Comparison of ENCODE assay signal across 29 cellular contexts in genomic region chr7:25482631-25483030, GRCh38.
"Had no signal": no experiment of that assay in that cellular context is flagged by ENCODE, and none has a peak within 500 bp of the region (broad histone marks: within the 10 kb centered on the region; RNA-seq: fewer than 3 reads in every experiment).

No MANE protein-coding gene starts in this region.

- DNase-seq: colonic mucosa; effector CD8-positive, alpha-beta T cell; endodermal cell; foreskin melanocyte; hypothalamus; immature natural killer cell; islet precursor cell; kidney glomerular epithelial cell; left colon; left ventricle myocardium superior; mucosa of descending colon; naive thymus-derived CD4-positive, alpha-beta T cell; nephron progenitor cell; nucleus accumbens; stimulated activated CD4-positive, alpha-beta T cell treated with anti-CD3 and anti-CD28 coated beads, Interleukin-12 subunit alpha, Interleukin-12 subunit beta, amount 100 ng/mL, for 4 hours; stimulated activated CD4-positive, alpha-beta T cell treated with anti-CD3 and anti-CD28 coated beads, Interleukin-1b, Interleukin-23, amount 100 ng/mL, for 48 hours; stimulated activated CD4-positive, alpha-beta T cell treated with anti-CD3 and anti-CD28 coated beads, Interleukin-4, amount 100 ng/mL, for 1 hour; stimulated activated CD8-positive, alpha-beta memory T cell treated with anti-CD3 and anti-CD28 coated beads, Interleukin-4, amount 100 ng/mL, for 48 hours; stimulated activated naive CD4-positive, alpha-beta T cell; stimulated activated naive CD8-positive, alpha-beta T cell treated with anti-CD3 and anti-CD28 coated beads, Interleukin-15, amount 100 ng/mL, for 72 hours; transverse colon; upper lobe of right lung; uterus had no signal

- H3K27ac ChIP-seq: colonic mucosa, esophagus muscularis mucosa, prostate gland, right atrium auricular region, suprapubic skin, transverse colon, upper lobe of right lung, uterus had no signal

- H3K9me3 ChIP-seq: colonic mucosa, esophagus muscularis mucosa, mucosa of descending colon, prostate gland, right atrium auricular region, suprapubic skin, transverse colon, upper lobe of right lung, uterus had no signal

- H3K4me1 ChIP-seq: colonic mucosa, esophagus muscularis mucosa, prostate gland, right atrium auricular region, suprapubic skin, transverse colon, upper lobe of right lung, uterus had no signal

- H3K27me3 ChIP-seq: colonic mucosa, esophagus muscularis mucosa, right atrium auricular region, suprapubic skin, transverse colon, upper lobe of right lung, uterus had no signal

- H3K4me3 ChIP-seq: colonic mucosa, esophagus muscularis mucosa, lung, mucosa of descending colon, prostate gland, right atrium auricular region, smooth muscle cell, suprapubic skin, transverse colon, upper lobe of right lung, uterus had no signal

- H3K36me3 ChIP-seq: colonic mucosa, esophagus muscularis mucosa, prostate gland, right atrium auricular region, suprapubic skin, transverse colon, upper lobe of right lung, uterus had no signal

- ATAC-seq: left colon; left ventricle myocardium superior; mucosa of descending colon; naive thymus-derived CD4-positive, alpha-beta T cell; stimulated activated naive CD8-positive, alpha-beta T cell treated with anti-CD3 and anti-CD28 coated beads, Interleukin-15, amount 100 ng/mL, for 72 hours had no signal
